ENCODE assay signal across 39 cellular contexts in the genomic region with DNA sequence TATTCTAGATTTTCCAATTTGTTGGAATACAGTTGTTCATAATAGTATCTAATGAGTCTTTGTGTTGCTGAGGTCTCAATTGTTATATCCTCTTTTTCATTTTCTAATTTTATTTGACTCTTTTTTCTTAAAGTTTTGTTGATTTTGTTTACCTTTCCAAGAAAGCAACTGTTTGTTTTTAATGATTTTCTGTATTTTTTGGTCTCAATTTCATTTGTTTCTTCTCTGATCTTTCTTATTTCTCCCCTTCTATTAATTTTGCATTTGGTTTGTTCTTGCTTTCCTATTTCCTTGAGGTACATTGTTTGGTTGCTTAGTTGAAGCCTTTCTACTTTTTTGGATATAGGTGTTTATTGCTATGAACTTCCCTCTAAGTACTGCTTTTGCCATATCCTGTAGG. TPM values are rescaled to one million over a fixed set of nuclear protein-coding genes. Genes with fewer than 3 reads are reported as not detected.
"Had no signal": no experiment of that assay in that cellular context is flagged by ENCODE, and none has a peak within 500 bp of the region (broad histone marks: within the 10 kb centered on the region; RNA-seq: fewer than 3 reads in every experiment).

No MANE protein-coding gene starts in this region.

- H3K9me3 ChIP-seq: MG63 had no signal

- H3K27me3 ChIP-seq: MG63 had no signal

- H3K36me3 ChIP-seq: MG63 had no signal

- H3K4me3 ChIP-seq: MG63 had no signal

- DNase-seq: Karpas-422, Kasumi-1, MG63, MM.1S, MV-4-11, NCI-H1048, NCI-H1092, NCI-H1092 treated with DMSO at 0.1 percent for 48 hours, NCI-H1105, NCI-H1105 treated with DMSO at 0.1 percent for 48 hours, NCI-H1417, NCI-H1417 treated with DMSO at 0.1 percent for 48 hours, NCI-H1436, NCI-H1436 treated with DMSO at 0.1 percent for 48 hours, NCI-H146, NCI-H1694, NCI-H1694 treated with DMSO at 0.1 percent for 48 hours, NCI-H187, NCI-H187 treated with DMSO at 0.1 percent for 48 hours, NCI-H1930, NCI-H2029, NCI-H2029 treated with DMSO at 0.1 percent for 48 hours, NCI-H2081, NCI-H2081 treated with DMSO at 0.1 percent for 48 hours, NCI-H2107, NCI-H2171, NCI-H2171 treated with DMSO at 0.1 percent for 48 hours, NCI-H2227 treated with DMSO at 0.1 percent for 48 hours, NCI-H226, NCI-H345, NCI-H446, NCI-H446 treated with DMSO at 0.1 percent for 48 hours, NCI-H510A, NCI-H510A treated with DMSO at 0.1 percent for 48 hours, NCI-H524 had no signal

RNA-seq across cellular contexts. Expression of a gene that starts 5.2 kb away (rescaled TPM):
- total RNA-seq: LHCN-M2, M059J, MCF 10A, NCI-H460 had no signal

RNA-seq across cellular contexts. Expression of a gene that starts 21.6 kb away (rescaled TPM):
- total RNA-seq: LHCN-M2, M059J, MCF 10A, NCI-H460 had no signal

RNA-seq across cellular contexts. Expression of a gene that starts 40.7 kb away (rescaled TPM):
- total RNA-seq: LHCN-M2, M059J, MCF 10A, NCI-H460 had no signal
